Comparison of ENCODE assay signal across 14 cellular contexts in the genomic region with DNA sequence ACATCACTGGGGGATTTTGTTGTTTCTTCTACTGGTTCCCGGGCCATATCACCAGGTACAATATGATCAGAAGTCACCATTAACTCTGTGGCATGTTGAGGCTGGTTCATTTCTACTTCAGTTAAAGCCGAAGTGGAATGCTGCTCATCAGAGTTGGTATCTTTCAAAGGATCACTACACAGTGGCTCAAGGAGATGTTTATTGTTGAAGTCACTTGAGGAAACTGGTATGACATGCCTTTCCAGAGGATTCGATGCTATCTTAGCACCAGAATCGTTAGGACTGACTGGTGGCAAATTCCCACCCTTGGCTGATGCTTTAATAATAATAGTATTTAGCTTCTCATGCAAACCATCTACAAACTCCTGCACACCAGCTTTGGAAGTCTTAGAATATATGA.
"Had no signal": no experiment of that assay in that cellular context is flagged by ENCODE, and none has a peak within 500 bp of the region (broad histone marks: within the 10 kb centered on the region; RNA-seq: fewer than 3 reads in every experiment).

No MANE protein-coding gene starts in this region.

- H3K9me3 ChIP-seq: body of pancreas, colonic mucosa, thoracic aorta had no signal

- H3K4me3 Mint-ChIP-seq: activated naive CD8-positive, alpha-beta T cell treated with anti-CD3 and anti-CD28 coated beads, Interleukin-2, amount 10 ng/mL, durations not matched to agents 7 days and 5 days; central memory CD8-positive, alpha-beta T cell had no signal

- H3K27ac ChIP-seq: body of pancreas, colonic mucosa, thoracic aorta, VCaP had no signal

- ATAC-seq: body of pancreas, left lobe of liver had no signal

- H3K4me3 ChIP-seq: body of pancreas, colonic mucosa, thoracic aorta had no signal

- H3K9me3 Mint-ChIP-seq: activated naive CD8-positive, alpha-beta T cell treated with anti-CD3 and anti-CD28 coated beads, Interleukin-2, amount 10 ng/mL, durations not matched to agents 7 days and 5 days; activated T-helper 2 cell treated with anti-CD3 and anti-CD28 coated beads, Interferon-gamma antibody, Interleukin-2, Interleukin-4, amounts not matched to agents 10 μg/mL and 5 μg/mL and 100 μg/mL, durations not matched to agents 14 hours and 24 hours and 36 hours; central memory CD8-positive, alpha-beta T cell had no signal

- H3K27me3 Mint-ChIP-seq: activated naive CD8-positive, alpha-beta T cell treated with anti-CD3 and anti-CD28 coated beads, Interleukin-2, amount 10 ng/mL, durations not matched to agents 7 days and 5 days; central memory CD8-positive, alpha-beta T cell had no signal

- DNase-seq: activated CD4-positive, CD25-positive, alpha-beta regulatory T cell treated with anti-CD3 and anti-CD28 coated beads, Interleukin-2, amount 50 U/mL, for 72 hours; activated naive CD4-positive, alpha-beta T cell treated with Interleukin-2 at 50 U/mL for 16 hours; activated naive CD8-positive, alpha-beta T cell treated with anti-CD3 and anti-CD28 coated beads, Interleukin-2, amount 10 ng/mL, durations not matched to agents 7 days and 5 days; body of pancreas; colonic mucosa; erythroblast; foreskin melanocyte; stimulated activated CD4-positive, alpha-beta T cell treated with anti-CD3 and anti-CD28 coated beads, Interleukin-15, amount 100 ng/mL, for 24 hours; stimulated activated CD4-positive, alpha-beta T cell treated with anti-CD3 and anti-CD28 coated beads, Interleukin-2, amount 100 ng/mL, for 48 hours had no signal

- H3K27me3 ChIP-seq: body of pancreas, colonic mucosa had no signal

- H3K27ac Mint-ChIP-seq: activated naive CD8-positive, alpha-beta T cell treated with anti-CD3 and anti-CD28 coated beads, Interleukin-2, amount 10 ng/mL, durations not matched to agents 7 days and 5 days; activated T-helper 2 cell treated with anti-CD3 and anti-CD28 coated beads, Interferon-gamma antibody, Interleukin-2, Interleukin-4, amounts not matched to agents 10 μg/mL and 5 μg/mL and 100 μg/mL, durations not matched to agents 14 hours and 24 hours and 36 hours had no signal
